In genomic region chr6:154840363-154840762, GRCh38 we compare ENCODE assay signal across 8 cellular contexts.
"Had no signal": no experiment of that assay in that cellular context is flagged by ENCODE, and none has a peak within 500 bp of the region (broad histone marks: within the 10 kb centered on the region; RNA-seq: fewer than 3 reads in every experiment).

No MANE protein-coding gene starts in this region.

- H3K9ac ChIP-seq: KMS-11 had no signal

- FAIRE-seq: HepG2, HTR-8/SVneo had no signal

- DNase-seq: IMR-90, KBM-7, KG1 had no signal

- H3K27ac ChIP-seq: HL-60, KMS-11 had no signal

- H3K4me2 ChIP-seq: KMS-11 had no signal

- H3K4me3 Mint-ChIP-seq: IgD-negative memory B cell had no signal

- ATAC-seq: HepG2 had no signal

- H3K27ac Mint-ChIP-seq: IgD-negative memory B cell had no signal

- H3K9me3 Mint-ChIP-seq: IgD-negative memory B cell had no signal

- H3K27me3 Mint-ChIP-seq: IgD-negative memory B cell had no signal
